18 cellular contexts compared by ENCODE assay signal in genomic region chr16:23131436-23131835, GRCh38. TPM values are rescaled to one million over a fixed set of nuclear protein-coding genes. Genes with fewer than 3 reads are reported as not detected.
DNase-seq lines count a peak whose midpoint lies in the region; ATAC-seq, FAIRE-seq and TF ChIP-seq lines count a peak whose summit lies in the region.
"Had no signal": no experiment of that assay in that cellular context is flagged by ENCODE, and none has a peak within 500 bp of the region (broad histone marks: within the 10 kb centered on the region; RNA-seq: fewer than 3 reads in every experiment).

No MANE protein-coding gene starts in this region.

- CTCF ChIA-PET in HepG2 (lab: Yijun Ruan, JAX; ENCODE audit: low intra/inter-chr PET ratio, low total read pairs), result no interaction called here

- WGBS in HepG2 (ENCODE audit: low lambda C conversion rate), result 100% methylated on average over 1 of the region's 1 CpG
- no CpG with 5 or more reads among the region's 1 CpG for WGBS in right lobe of liver (ENCODE audit: insufficient coverage, low coverage, low lambda C conversion rate, missing lambda C conversion rate)

- H3K4me1 Mint-ChIP-seq in glutamatergic neuron (ENCODE audit: low read depth, unreplicated experiment), result peaks cover 18% of the 10 kb centered on the region
- H3K4me1 Mint-ChIP-seq in T-helper 17 cell, result peaks cover 7% of the 10 kb centered on the region

- intact Hi-C loops in HepG2 (cut with micrococcal nuclease; ENCODE audit: unreplicated experiment), result no loop called here
- intact Hi-C loops in right lobe of liver (cut with DNase I), result no loop called here

- no peaks in the 10 kb centered on the region for H3K36me3 Mint-ChIP-seq in glutamatergic neuron (ENCODE audit: unreplicated experiment)
- H3K36me3 Mint-ChIP-seq in T-helper 17 cell (ENCODE audit: low read depth), result peaks cover 4% of the 10 kb centered on the region

- POLR2A ChIA-PET in HepG2 (lab: Yijun Ruan, JAX), result interaction anchor here (1.8 to 3.5 kb wide), 2 partner anchors 11 to 27 kb away, joined by 4 to 20 read pairs; no protein-coding TSS in a partner anchor

- H3K9me3 Mint-ChIP-seq in glutamatergic neuron (ENCODE audit: unreplicated experiment), result peaks cover 2% of the 10 kb centered on the region

- TF ChIP-seq RAD21 in HepG2 (CRISPR knock-in tag; IDR thresholded peaks at IDR 0.05), result no peak

- TF ChIP-seq POLR2A in HepG2 (IDR thresholded peaks at IDR 0.05; ENCODE audit: insufficient read depth in 1 of 2, low read depth in 2 of 2, low read length in 2 of 2), result no peak
- TF ChIP-seq POLR2A in right lobe of liver (IDR thresholded peaks at IDR 0.05), result no peak
- no peak for TF ChIP-seq POLR2A in GM18505 (IDR thresholded peaks at IDR 0.05; ENCODE audit: borderline replicate concordance, extremely low read depth, insufficient read depth, insufficient read length)

- H3K27ac ChIP-seq in HepG2 (ENCODE audit: extremely low read length, insufficient read depth, low read length) (peak overlapping the region; percentile 16), right lobe of liver (peak overlapping the region in 1 of 3 donors; percentile 11), rectal smooth muscle tissue (ENCODE audit: low read depth, low read length) (peak overlapping the region; percentile 90), osteoblast (ENCODE audit: low read depth, low read length) (no peak overlapping the region)

- H3K4me2 ChIP-seq in HepG2 (ENCODE audit: low read depth, low read length) (peak overlapping the region; percentile 2; the same call in 1 of the 2 replicates), osteoblast (ENCODE audit: insufficient read depth, low read length) (no peak overlapping the region)

- H3K79me2 ChIP-seq in HepG2 (ENCODE audit: insufficient read depth, low read length), result peaks cover 98% of the 10 kb centered on the region
- H3K79me2 ChIP-seq in osteoblast (ENCODE audit: insufficient read depth, low read length), result peaks cover 83% of the 10 kb centered on the region

- no peak for DNase-seq in HepG2 (ENCODE audit: low spot score)
- DNase-seq in right lobe of liver, result no peak
- no peak for DNase-seq in glutamatergic neuron
- DNase-seq in osteoblast (ENCODE audit: insufficient read length, low spot score, missing footprints), result no peak
- DNase-seq in T-helper 17 cell, result no peak
- no peak for DNase-seq in activated effector memory CD4-positive, alpha-beta T cell treated with anti-CD3 and anti-CD28 coated beads, Interleukin-2, amount 50 U/mL, for 16 hours
- DNase-seq: activated CD4-positive, alpha-beta memory T cell treated with anti-CD3 and anti-CD28 coated beads for 36 hours; AML-193; amniotic stem cell; DMS 273 treated with DMSO at 0.1 percent for 48 hours; kidney; naive thymus-derived CD8-positive, alpha-beta T cell; NCI-H2107; small intestine had no signal

- in situ Hi-C loops in HepG2 (cut with HindIII; ENCODE audit: extremely low pct_ligation_motif_present, low pct_unique_long_range_greater_than_20kb), result no loop called here

- H3K27ac Mint-ChIP-seq in glutamatergic neuron (ENCODE audit: unreplicated experiment) (peak overlapping the region; percentile 50), T-helper 17 cell (no peak overlapping the region)
- H3K27ac Mint-ChIP-seq: activated CD4-positive, alpha-beta memory T cell treated with anti-CD3 and anti-CD28 coated beads for 36 hours; naive thymus-derived CD8-positive, alpha-beta T cell had no signal

- H3K4me1 ChIP-seq in HepG2 (ENCODE audit: insufficient read depth, low read length), result peaks cover 69% of the 10 kb centered on the region
- peaks cover 0 to 7% (median 3%) of the 10 kb centered on the region in 4 donors for H3K4me1 ChIP-seq in right lobe of liver
- H3K4me1 ChIP-seq in rectal smooth muscle tissue (ENCODE audit: control insufficient read depth, insufficient read depth, low read length), result peaks cover 19% of the 10 kb centered on the region
- H3K4me1 ChIP-seq in osteoblast (ENCODE audit: insufficient read depth, low read length), result peaks cover 6% of the 10 kb centered on the region

- H3K4me3 Mint-ChIP-seq in glutamatergic neuron (ENCODE audit: unreplicated experiment) (no peak overlapping the region), T-helper 17 cell (no peak overlapping the region)
- H3K4me3 Mint-ChIP-seq: activated CD4-positive, alpha-beta memory T cell treated with anti-CD3 and anti-CD28 coated beads for 36 hours; naive thymus-derived CD8-positive, alpha-beta T cell had no signal

- H3K9ac ChIP-seq in HepG2 (ENCODE audit: insufficient read depth, low read depth, low read length) (no peak overlapping the region), rectal smooth muscle tissue (ENCODE audit: low read length) (no peak overlapping the region)

- TF ChIP-seq EP300 in HepG2 (IDR thresholded peaks at IDR 0.05; ENCODE audit: low read depth in 2 of 2, low read length in 2 of 2) (no peak), HepG2 (CRISPR knock-in tag; IDR thresholded peaks at IDR 0.05; ENCODE audit: borderline replicate concordance) (no peak)

- no TSS peak for BruUV-seq in HepG2 (replicated peaks; lab: Mats Ljungman, UMichigan)

- H3K4me3 ChIP-seq in HepG2 (replicated peaks in 1 of 3; ENCODE audit: insufficient read depth in 1 of 3, low read depth in 2 of 3, low read length in 3 of 3), result no peak overlapping the region
- no peak overlapping the region for H3K4me3 ChIP-seq in right lobe of liver
- no peak overlapping the region for H3K4me3 ChIP-seq in rectal smooth muscle tissue (ENCODE audit: low read length)
- H3K4me3 ChIP-seq in osteoblast (ENCODE audit: insufficient read depth, low read length), result no peak overlapping the region

- no peak for FAIRE-seq in HepG2 (lab: Jason Lieb, UNC)
- FAIRE-seq: kidney, small intestine had no signal

- H3K27me3 ChIP-seq in HepG2 (ENCODE audit: control insufficient read depth in 1 of 2, insufficient read depth in 2 of 2, low read length in 2 of 2), result no peaks in the 10 kb centered on the region
- H3K27me3 ChIP-seq in right lobe of liver, result no peaks in the 10 kb centered on the region
- H3K27me3 ChIP-seq in rectal smooth muscle tissue (ENCODE audit: control insufficient read depth, insufficient read depth, low read length), result no peaks in the 10 kb centered on the region
- no peaks in the 10 kb centered on the region for H3K27me3 ChIP-seq in osteoblast (ENCODE audit: insufficient read depth, low read length)

- H3K36me3 ChIP-seq in HepG2 (replicated peaks in 1 of 2; ENCODE audit: control insufficient read depth in 1 of 2, insufficient read depth in 2 of 2, low read length in 2 of 2) (no peaks in the 10 kb centered on the region), right lobe of liver (no peaks in the 10 kb centered on the region), rectal smooth muscle tissue (ENCODE audit: control insufficient read depth, insufficient read depth, low read length) (no peaks in the 10 kb centered on the region), osteoblast (ENCODE audit: insufficient read depth, low read length) (no peaks in the 10 kb centered on the region)

- peaks cover 9% of the 10 kb centered on the region for H3K9me3 ChIP-seq in HepG2 (ENCODE audit: low read length)
- no peaks in the 10 kb centered on the region for H3K9me3 ChIP-seq in right lobe of liver
- no peaks in the 10 kb centered on the region for H3K9me3 ChIP-seq in osteoblast (ENCODE audit: low read depth, low read length)
- H3K9me3 ChIP-seq in T-helper 17 cell (ENCODE audit: control insufficient read depth, low read length, poor library complexity, severe bottlenecking), result no peaks in the 10 kb centered on the region

- TF ChIP-seq CTCF in HepG2 (CRISPR knock-in tag; IDR thresholded peaks at IDR 0.05) (no peak), right lobe of liver (IDR thresholded peaks at IDR 0.05) (no peak), glutamatergic neuron (IDR thresholded peaks at IDR 0.05; ENCODE audit: partially characterized antibody, unreplicated experiment) (no peak), osteoblast (IDR thresholded peaks at IDR 0.05; ENCODE audit: extremely low read depth, low read depth, low read length) (no peak)

- H4K20me1 ChIP-seq in HepG2 (ENCODE audit: insufficient read depth, low read length) (peaks cover 16% of the 10 kb centered on the region), osteoblast (ENCODE audit: insufficient read depth, low read length) (peaks cover 10% of the 10 kb centered on the region)

- H3K27me3 Mint-ChIP-seq in glutamatergic neuron (ENCODE audit: unreplicated experiment) (no peaks in the 10 kb centered on the region), T-helper 17 cell (no peaks in the 10 kb centered on the region)
- H3K27me3 Mint-ChIP-seq: naive thymus-derived CD8-positive, alpha-beta T cell had no signal

- no peak for ATAC-seq in HepG2
- no peak for ATAC-seq in right lobe of liver
- no peak for ATAC-seq in T-helper 17 cell
- ATAC-seq in GM18505 (IDR thresholded peaks at IDR 0.05; ENCODE audit: unreplicated experiment), result no peak
- ATAC-seq: naive thymus-derived CD8-positive, alpha-beta T cell had no signal

- H2AFZ ChIP-seq in HepG2 (ENCODE audit: low read length) (no peak overlapping the region), osteoblast (ENCODE audit: low read length) (no peak overlapping the region)

RNA-seq across cellular contexts. Expression of gene USP31, which starts 17.8 kb away (rescaled TPM):
- 22.5 and 29.1 TPM in 2 replicates for total RNA-seq in HepG2 (2016; rRNA removed; fragmentation: Illumina TruSeq; extraction: Trizol)
- total RNA-seq in HepG2 (2016; cell fraction: cytosol; rRNA removed; fragmentation: Illumina TruSeq; extraction: Trizol; ENCODE audit: low read depth), result 16.8 and 17.4 TPM in 2 replicates
- 22.8 and 25.6 TPM in 2 replicates for total RNA-seq in HepG2 (2016; cell fraction: insoluble cytoplasmic fraction; rRNA removed; fragmentation: Illumina TruSeq; extraction: Trizol)
- 29.3 and 32.3 TPM in 2 replicates for total RNA-seq in HepG2 (2016; cell fraction: membrane; rRNA removed; fragmentation: Illumina TruSeq; extraction: Trizol)
- total RNA-seq in HepG2 (2016; cell fraction: nucleus; rRNA removed; fragmentation: Illumina TruSeq; extraction: Trizol), result 37.5 and 40.8 TPM in 2 replicates
- 22.7 and 23.3 TPM in 2 replicates for polyA plus RNA-seq in HepG2 (2011; rRNA removed)
- 14.9 and 16.7 TPM in 2 replicates for polyA plus RNA-seq in HepG2 (2011; cell fraction: cytosol; rRNA removed)
- 36.6 and 36.8 TPM in 2 replicates for polyA plus RNA-seq in HepG2 (2011; cell fraction: nucleus; rRNA removed)
- 9.0 and 10.0 TPM in 2 replicates for polyA plus RNA-seq in HepG2 (2012)
- polyA plus RNA-seq in HepG2 (2016; cell fraction: cytosol; fragmentation: Illumina TruSeq; extraction: Trizol; ENCODE audit: low read depth), result 12.2 and 13.0 TPM in 2 replicates
- polyA plus RNA-seq in HepG2 (2016; cell fraction: insoluble cytoplasmic fraction; fragmentation: Illumina TruSeq; extraction: Trizol; ENCODE audit: low read depth), result 13.8 and 15.9 TPM in 2 replicates
- 19.9 and 22.8 TPM in 2 replicates for polyA plus RNA-seq in HepG2 (2016; cell fraction: membrane; fragmentation: Illumina TruSeq; extraction: Trizol; ENCODE audit: low read depth)
- 23.2 and 27.3 TPM in 2 replicates for polyA plus RNA-seq in HepG2 (2016; cell fraction: nucleus; fragmentation: Illumina TruSeq; extraction: Trizol; ENCODE audit: insufficient read depth, low read depth)
- 30.7 and 80.3 TPM in 2 replicates for polyA minus RNA-seq in HepG2 (2011; rRNA and poly(A)+ RNA removed; ENCODE audit: low replicate concordance)
- 30.8 and 35.6 TPM in 2 replicates for polyA minus RNA-seq in HepG2 (2011; cell fraction: cytosol; rRNA and poly(A)+ RNA removed)
- polyA minus RNA-seq in HepG2 (2011; cell fraction: nucleus; rRNA and poly(A)+ RNA removed), result 109 and 122 TPM in 2 replicates
- 10 to 100 TPM in 2 of 6 experiments, 1 to 10 TPM in 4; 7.1 to 12.8 (median 9.0) TPM for total RNA-seq in right lobe of liver
- total RNA-seq in glutamatergic neuron (ENCODE audit: unreplicated experiment), result 21.8 TPM
- total RNA-seq in osteoblast, result 6.2 and 7.4 TPM in 2 replicates
- 1 to 10 TPM; 3.5 to 7.2 TPM for total RNA-seq in T-helper 17 cell

RNA-seq across cellular contexts. Expression of gene SCNN1G, which starts 51.1 kb away (rescaled TPM):
- total RNA-seq in HepG2 (2016; rRNA removed; fragmentation: Illumina TruSeq; extraction: Trizol) (not detected in 2 replicates), right lobe of liver (not detected), glutamatergic neuron (ENCODE audit: unreplicated experiment) (0.39 TPM), osteoblast (not detected in 2 replicates), T-helper 17 cell (not detected)
- not detected in 2 replicates for total RNA-seq in HepG2 (2016; cell fraction: cytosol; rRNA removed; fragmentation: Illumina TruSeq; extraction: Trizol; ENCODE audit: low read depth)
- not detected in 2 replicates for total RNA-seq in HepG2 (2016; cell fraction: insoluble cytoplasmic fraction; rRNA removed; fragmentation: Illumina TruSeq; extraction: Trizol)
- total RNA-seq in HepG2 (2016; cell fraction: membrane; rRNA removed; fragmentation: Illumina TruSeq; extraction: Trizol), result not detected in 2 replicates
- not detected in 2 replicates for total RNA-seq in HepG2 (2016; cell fraction: nucleus; rRNA removed; fragmentation: Illumina TruSeq; extraction: Trizol)
- polyA plus RNA-seq in HepG2 (2011; rRNA removed), result not detected in 2 replicates
- polyA plus RNA-seq in HepG2 (2011; cell fraction: cytosol; rRNA removed), result not detected in 2 replicates
- not detected in 2 replicates for polyA plus RNA-seq in HepG2 (2011; cell fraction: nucleus; rRNA removed)
- polyA plus RNA-seq in HepG2 (2012), result not detected in 2 replicates
- polyA plus RNA-seq in HepG2 (2016; cell fraction: cytosol; fragmentation: Illumina TruSeq; extraction: Trizol; ENCODE audit: low read depth), result not detected in 2 replicates
- not detected in 2 replicates for polyA plus RNA-seq in HepG2 (2016; cell fraction: insoluble cytoplasmic fraction; fragmentation: Illumina TruSeq; extraction: Trizol; ENCODE audit: low read depth)
- polyA plus RNA-seq in HepG2 (2016; cell fraction: membrane; fragmentation: Illumina TruSeq; extraction: Trizol; ENCODE audit: low read depth), result not detected in 2 replicates
- polyA plus RNA-seq in HepG2 (2016; cell fraction: nucleus; fragmentation: Illumina TruSeq; extraction: Trizol; ENCODE audit: insufficient read depth, low read depth), result not detected in 2 replicates
- not detected in 2 replicates for polyA minus RNA-seq in HepG2 (2011; rRNA and poly(A)+ RNA removed; ENCODE audit: low replicate concordance)
- not detected in 2 replicates for polyA minus RNA-seq in HepG2 (2011; cell fraction: cytosol; rRNA and poly(A)+ RNA removed)
- not detected in 2 replicates for polyA minus RNA-seq in HepG2 (2011; cell fraction: nucleus; rRNA and poly(A)+ RNA removed)
- total RNA-seq: activated CD4-positive, alpha-beta memory T cell treated with anti-CD3 and anti-CD28 coated beads for 36 hours; fibroblast of villous mesenchyme; naive thymus-derived CD8-positive, alpha-beta T cell; SK-MEL-5 had no signal
- polyA plus RNA-seq: naive thymus-derived CD8-positive, alpha-beta T cell had no signal
